ENCODE assay signal across 8 cellular contexts in genomic region chr9:127953768-127954505, GRCh38. TPM values are rescaled to one million over a fixed set of nuclear protein-coding genes. Genes with fewer than 3 reads are reported as not detected.
DNase-seq lines count a peak whose midpoint lies in the region; ATAC-seq and TF ChIP-seq lines count a peak whose summit lies in the region.
"Had no signal": no experiment of that assay in that cellular context is flagged by ENCODE, and none has a peak within 500 bp of the region (broad histone marks: within the 10 kb centered on the region; RNA-seq: fewer than 3 reads in every experiment).

No MANE protein-coding gene starts in this region.

- H3K36me3 ChIP-seq in adrenal gland (replicated peaks in 1 of 2) (no peaks in the 10 kb centered on the region), gastrocnemius medialis (no peaks in the 10 kb centered on the region), smooth muscle cell (ENCODE audit: low read depth) (no peaks in the 10 kb centered on the region)
- H3K36me3 ChIP-seq: SJSA1 had no signal

- in situ Hi-C loops in gastrocnemius medialis (cut with MboI; ENCODE audit: low sequenced_read_pairs in 4 of 4): loop anchor here (10.0 to 25.0 kb wide), 4 partner anchors 81 to 161 kb away; no protein-coding TSS in a partner anchor

- peaks cover 71% of the 10 kb centered on the region for H3K79me2 ChIP-seq in smooth muscle cell (ENCODE audit: low read depth)

- H3K4me2 ChIP-seq in smooth muscle cell: no peak overlapping the region

- H3K9me3 ChIP-seq in adrenal gland (replicated peaks in 1 of 3): no peaks in the 10 kb centered on the region
- no peaks in the 10 kb centered on the region for H3K9me3 ChIP-seq in gastrocnemius medialis
- H3K9me3 ChIP-seq in smooth muscle cell (replicated peaks; ENCODE audit: low read depth): no peaks in the 10 kb centered on the region
- H3K9me3 ChIP-seq: SJSA1 had no signal

- intact Hi-C loops in adrenal gland (cut with DNase I): no loop called here
- intact Hi-C loops in gastrocnemius medialis (cut with DNase I; ENCODE audit: low total_unique reads): no loop called here

- peaks cover 72% of the 10 kb centered on the region for H4K20me1 ChIP-seq in smooth muscle cell (ENCODE audit: low read depth)

- no peak for ATAC-seq in gastrocnemius medialis

- no peak overlapping the region for H2AFZ ChIP-seq in smooth muscle cell (ENCODE audit: low read depth)

- H3K9ac ChIP-seq in smooth muscle cell (ENCODE audit: low read depth): no peak overlapping the region

- TF ChIP-seq CTCF in adrenal gland (IDR thresholded peaks at IDR 0.05): no peak
- TF ChIP-seq CTCF in gastrocnemius medialis (IDR thresholded peaks at IDR 0.05 in 4 of 5, conservative IDR thresholded peaks at IDR 0.05 in 1 of 5): no peak
- no peak for TF ChIP-seq CTCF in smooth muscle cell (IDR thresholded peaks at IDR 0.05; ENCODE audit: borderline replicate concordance, insufficient read depth, poor library complexity, severe bottlenecking)

- H3K4me3 ChIP-seq in adrenal gland (no peak overlapping the region), gastrocnemius medialis (no peak overlapping the region), smooth muscle cell (no peak overlapping the region)
- H3K4me3 ChIP-seq: SJSA1 had no signal

- H3K27ac ChIP-seq in adrenal gland: peak overlapping the region in 3 of 5 donors; percentile 73 to 85 (median 84)
- H3K27ac ChIP-seq in gastrocnemius medialis: peak overlapping the region in 3 of 4 donors; percentile 83 to 92 (median 88)
- no peak overlapping the region for H3K27ac ChIP-seq in smooth muscle cell (ENCODE audit: low read depth)
- H3K27ac ChIP-seq: SJSA1 had no signal

- WGBS in adrenal gland, 4 donors: 60 to 82% (median 81%) methylated on average over 8 to 17 of the region's 17 CpGs
- WGBS in smooth muscle cell (ENCODE audit: low lambda C conversion rate): 95% methylated on average over 16 of the region's 17 CpGs

- TF ChIP-seq POLR2A in adrenal gland (IDR thresholded peaks at IDR 0.05): no peak
- TF ChIP-seq POLR2A in gastrocnemius medialis (IDR thresholded peaks at IDR 0.05): no peak

- no peaks in the 10 kb centered on the region for H3F3A ChIP-seq in smooth muscle cell (ENCODE audit: low read depth)

- H3K27me3 ChIP-seq in adrenal gland (no peaks in the 10 kb centered on the region), gastrocnemius medialis (no peaks in the 10 kb centered on the region), smooth muscle cell (ENCODE audit: low read depth) (no peaks in the 10 kb centered on the region)
- H3K27me3 ChIP-seq: SJSA1 had no signal

- H3K4me1 ChIP-seq in adrenal gland (replicated peaks in 1 of 2) (peaks cover 42 to 57% of the 10 kb centered on the region in 2 donors), gastrocnemius medialis (peaks cover 22 to 29% of the 10 kb centered on the region in 2 donors), smooth muscle cell (ENCODE audit: low read depth) (no peaks in the 10 kb centered on the region)

- DNase-seq in NCI-H1417 (lab: John Stamatoyannopoulos, UW): peak in 2 of 3 experiments; percentile 25 to 26
- no peak for DNase-seq in NCI-H1417 treated with DMSO at 0.1 percent for 48 hours (lab: John Stamatoyannopoulos, UW)
- DNase-seq in adrenal gland: no peak
- no peak for DNase-seq in gastrocnemius medialis
- no peak for DNase-seq in SKM-1 treated with dmso at 0.1 percent for 144 hours (lab: John Stamatoyannopoulos, UW; ENCODE audit: unreplicated experiment)
- DNase-seq in smooth muscle cell (lab: John Stamatoyannopoulos, UW; ENCODE audit: unreplicated experiment): no peak
- DNase-seq: effector CD8-positive, alpha-beta T cell had no signal

RNA-seq across cellular contexts. Expression of gene DPM2, which starts 16.3 kb away (rescaled TPM):
- total RNA-seq in adrenal gland (10 to 100 TPM; 18.4 to 46.8 (median 31.4) TPM), gastrocnemius medialis (10 to 100 TPM in 1 of 4 donors, 1 to 10 TPM in 3; 4.7 to 10.4 (median 5.9) TPM), smooth muscle cell (23.6 and 26.0 TPM in 2 replicates)
- polyA plus RNA-seq in adrenal gland (10 to 100 TPM; 32.9 to 36.5 (median 35.6) TPM), smooth muscle cell (68.5 and 72.8 TPM in 2 replicates)

RNA-seq across cellular contexts. Expression of gene PIP5KL1, which starts 23.4 kb away (rescaled TPM):
- 1 to 10 TPM in 2 of 8 donors, under 1 TPM in 3, not detected in 3; 0.19 to 2.3 (median 0.83) TPM for total RNA-seq in adrenal gland
- polyA plus RNA-seq in adrenal gland: 1 to 10 TPM in 1 of 3 donors, under 1 TPM in 2; 0.22 to 1.5 (median 0.54) TPM
- 1 to 10 TPM in 1 of 4 donors, not detected in 3; 4.2 TPM for total RNA-seq in gastrocnemius medialis
- total RNA-seq in smooth muscle cell: 1.1 and 9.2 TPM in 2 replicates
- polyA plus RNA-seq in smooth muscle cell: 2.7 and 9.7 TPM in 2 replicates

RNA-seq across cellular contexts. Expression of gene EEIG1, which starts 26.9 kb away (rescaled TPM):
- 100 to 1,000 TPM in 2 of 8 donors, 10 to 100 TPM in 6; 35.6 to 179 (median 72.0) TPM for total RNA-seq in adrenal gland
- polyA plus RNA-seq in adrenal gland: 10 to 100 TPM; 24.5 to 49.5 (median 32.6) TPM
- 1 to 10 TPM; 1.8 to 4.5 (median 2.8) TPM for total RNA-seq in gastrocnemius medialis
- 9.2 and 21.2 TPM in 2 replicates for total RNA-seq in smooth muscle cell
- 18.1 and 19.4 TPM in 2 replicates for polyA plus RNA-seq in smooth muscle cell

RNA-seq across cellular contexts. Expression of gene ST6GALNAC4, which starts 37.1 kb away (rescaled TPM):
- total RNA-seq in adrenal gland: 10 to 100 TPM in 7 of 8 donors, 1 to 10 TPM in 1; 8.7 to 65.7 (median 24.7) TPM
- polyA plus RNA-seq in adrenal gland: 1 to 10 TPM; 5.3 to 9.2 (median 8.6) TPM
- 10 to 100 TPM; 11.2 to 48.4 (median 23.6) TPM for total RNA-seq in gastrocnemius medialis
- 5.3 and 22.5 TPM in 2 replicates for total RNA-seq in smooth muscle cell
- 12.1 and 13.6 TPM in 2 replicates for polyA plus RNA-seq in smooth muscle cell

RNA-seq across cellular contexts. Expression of gene ST6GALNAC6, which starts 54.5 kb away (rescaled TPM):
- total RNA-seq in adrenal gland (100 to 1,000 TPM in 1 of 8 donors, 10 to 100 TPM in 7; 39.1 to 129 (median 68.1) TPM), gastrocnemius medialis (10 to 100 TPM; 46.7 to 69.3 (median 56.9) TPM), smooth muscle cell (34.3 and 36.4 TPM in 2 replicates)
- polyA plus RNA-seq in adrenal gland (10 to 100 TPM; 26.7 to 46.9 (median 40.0) TPM), smooth muscle cell (48.8 and 65.8 TPM in 2 replicates)

Comparison
In these comparisons a context has a peak if more than half of its experiments do, and no peak if none do; other contexts are left out.
1. DNase-seq: peak in NCI-H1417 (2 of 3); none in NCI-H1417 treated with DMSO at 0.1 percent for 48 hours (single experiment), adrenal gland (0 of 7), gastrocnemius medialis (0 of 2), SKM-1 treated with dmso at 0.1 percent for 144 hours (single experiment) and smooth muscle cell (single experiment).